8 cellular contexts compared by ENCODE assay signal in genomic region chr16:88456356-88457292, GRCh38. TPM values are rescaled to one million over a fixed set of nuclear protein-coding genes. Genes with fewer than 3 reads are reported as not detected.
DNase-seq lines count a peak whose midpoint lies in the region; ATAC-seq, FAIRE-seq and TF ChIP-seq lines count a peak whose summit lies in the region.

No MANE protein-coding gene starts in this region.

- no peaks in the 10 kb centered on the region for H3K9me3 Mint-ChIP-seq in neural progenitor cell

- H3K4me3 Mint-ChIP-seq in neural progenitor cell: peak overlapping the region; percentile 85

- H4K20me1 ChIP-seq in GM12878 (ENCODE audit: control insufficient read depth, insufficient read depth): no peaks in the 10 kb centered on the region
- peaks cover 32% of the 10 kb centered on the region for H4K20me1 ChIP-seq in neural progenitor cell (ENCODE audit: low read depth)

- BruUV-seq in GM12878 (replicated peaks; lab: Mats Ljungman, UMichigan): TSS peak; percentile 46

- TF ChIP-seq EP300 in GM12878 (IDR thresholded peaks at IDR 0.05; ENCODE audit: borderline replicate concordance in 1 of 2, control insufficient read depth in 1 of 2, low read depth in 2 of 2, low read length in 2 of 2): 0 out of 4 replicates have a peak, but pooled peaks of 1 of the 2 experiments have one; percentile 8

- peaks cover 20% of the 10 kb centered on the region for H3F3A ChIP-seq in neural progenitor cell (ENCODE audit: low read depth)

- TF ChIP-seq POLR2A in GM12878 (IDR thresholded peaks at IDR 0.05; ENCODE audit: low read depth, low read length): no peak

- intact Hi-C loops in GM12878 (cut with micrococcal nuclease; ENCODE audit: unreplicated experiment): loop anchor here (10.0 kb wide), 1 partner anchor 1072 kb away; the partner anchor contains the start of gene FBXO31

- H3K9me3 ChIP-seq in GM12878 (replicated peaks; ENCODE audit: control insufficient read depth, insufficient read depth, low read length) (no peaks in the 10 kb centered on the region), neural progenitor cell (ENCODE audit: low read depth) (no peaks in the 10 kb centered on the region)

- DNase-seq in Daoy (ENCODE audit: low read depth) (peak; percentile 29), SW480 (ENCODE audit: low spot score) (peak; percentile 80), GM12878 (ENCODE audit: low read depth, low spot score) (no peak), neural progenitor cell (ENCODE audit: low spot score) (no peak)

- no peak for FAIRE-seq in GM12878 (lab: Jason Lieb, UNC)

- peaks cover 17% of the 10 kb centered on the region for H3K4me1 Mint-ChIP-seq in neural progenitor cell

- 22% methylated on average over 14 of the region's 14 CpGs for WGBS in GM12878 (ENCODE audit: insufficient coverage, insufficient replicate concordance, low lambda C conversion rate, missing lambda C conversion rate)
- WGBS in urinary bladder: 89% methylated on average over 14 of the region's 14 CpGs

- in situ Hi-C loops in GM12878 (cut with MboI): loop anchor here (5.0 to 10.0 kb wide), 2 partner anchors 76 to 328 kb away; partner anchors contain the start of gene PIEZO1

- ATAC-seq in GM12878 (no peak), GM21528 (IDR thresholded peaks at IDR 0.05; ENCODE audit: low FRiP score, unreplicated experiment) (no peak), HG03108 (IDR thresholded peaks at IDR 0.05; ENCODE audit: unreplicated experiment) (no peak), GM21723 (IDR thresholded peaks at IDR 0.05; ENCODE audit: unreplicated experiment) (no peak)

- POLR2A ChIA-PET in GM12878 (lab: Charles Lee): interaction anchor here (1.3 to 1.5 kb wide), 2 partner anchors 10 to 11 kb away, joined by 5 to 6 read pairs; no protein-coding TSS in a partner anchor

- H3K4me2 ChIP-seq in GM12878 (ENCODE audit: control insufficient read depth, insufficient read depth) (peak overlapping the region; percentile 95), neural progenitor cell (peak overlapping the region; percentile 87)

- H3K27ac Mint-ChIP-seq in neural progenitor cell: no peak overlapping the region

- no peaks in the 10 kb centered on the region for H3K36me3 Mint-ChIP-seq in neural progenitor cell

- RAD21 ChIA-PET in GM12878 (lab: Charles Lee; ENCODE audit: unreplicated experiment): no interaction called here

- H3K27ac ChIP-seq in GM12878 (ENCODE audit: control insufficient read depth, insufficient read depth) (peak overlapping the region; percentile 92), neural progenitor cell (no peak overlapping the region), urinary bladder (ENCODE audit: low read depth) (no peak overlapping the region)

- H3K79me2 ChIP-seq in GM12878 (ENCODE audit: control insufficient read depth, insufficient read depth, low read length) (peaks cover 24% of the 10 kb centered on the region), neural progenitor cell (ENCODE audit: low read depth) (no peaks in the 10 kb centered on the region)

- TF ChIP-seq CTCF in GM12878 (IDR thresholded peaks at IDR 0.05 in 2 of 3, conservative IDR thresholded peaks at IDR 0.05 in 1 of 3; ENCODE audit: control insufficient read depth in 2 of 3, extremely low read depth in 1 of 3, insufficient read depth in 1 of 3, low read depth in 3 of 3, low read length in 3 of 3): no peak; a peak in 1 of 6 replicates
- no peak for TF ChIP-seq CTCF in neural progenitor cell (IDR thresholded peaks at IDR 0.05)

- no peaks in the 10 kb centered on the region for H3K36me3 ChIP-seq in GM12878 (ENCODE audit: control insufficient read depth in 2 of 2, insufficient read depth in 2 of 2, low read length in 1 of 2)
- no peaks in the 10 kb centered on the region for H3K36me3 ChIP-seq in neural progenitor cell
- H3K36me3 ChIP-seq in urinary bladder (ENCODE audit: insufficient read depth): no peaks in the 10 kb centered on the region

- CTCF ChIA-PET in GM12878 (lab: Yijun Ruan, JAX): interaction anchor here (1.0 to 1.8 kb wide), 2 partner anchors 10 kb away, joined by 6 to 8 read pairs; no protein-coding TSS in a partner anchor

- H3K4me1 ChIP-seq in GM12878 (ENCODE audit: control insufficient read depth, insufficient read depth, low read length): peaks cover 20% of the 10 kb centered on the region
- peaks cover 22% of the 10 kb centered on the region for H3K4me1 ChIP-seq in neural progenitor cell
- H3K4me1 ChIP-seq in urinary bladder (ENCODE audit: insufficient read depth): no peaks in the 10 kb centered on the region

- TF ChIP-seq RAD21 in GM12878 (IDR thresholded peaks at IDR 0.05; ENCODE audit: insufficient read depth, low read depth, low read length): no peak

- no peak overlapping the region; the same call in 1 of the 2 replicates for H2AFZ ChIP-seq in GM12878 (ENCODE audit: control insufficient read depth, low read depth, low read length)
- H2AFZ ChIP-seq in neural progenitor cell (replicated peaks): no peak overlapping the region

- peaks cover 0 to 2% of the 10 kb centered on the region in 2 experiments; a peak in 1 of 4 replicates for H3K27me3 ChIP-seq in GM12878 (replicated peaks in 1 of 2; ENCODE audit: control insufficient read depth in 2 of 2, insufficient read depth in 2 of 2, low read length in 1 of 2)
- peaks cover 58% of the 10 kb centered on the region for H3K27me3 ChIP-seq in neural progenitor cell

- peak overlapping the region; percentile 92 for H3K9ac ChIP-seq in GM12878 (ENCODE audit: control insufficient read depth, insufficient read depth, low read length)
- no peak overlapping the region for H3K9ac ChIP-seq in neural progenitor cell

- H3K27me3 Mint-ChIP-seq in neural progenitor cell (ENCODE audit: insufficient read depth, low read depth): peaks cover 13% of the 10 kb centered on the region

- H3K4me3 ChIP-seq in GM12878 (peak overlapping the region; percentile 86), neural progenitor cell (peak overlapping the region; percentile 57), urinary bladder (ENCODE audit: low read depth, low read length) (peak overlapping the region; percentile 58)

- SMC1A ChIA-PET in GM12878 (lab: Charles Lee; ENCODE audit: uncharacterized antibody, unreplicated experiment): no interaction called here

TF ChIP-seq in GM12878, 131 proteins besides CTCF, POLR2A, EP300 and RAD21 (continues in another document):
- TF ChIP-seq, protein P1, sequence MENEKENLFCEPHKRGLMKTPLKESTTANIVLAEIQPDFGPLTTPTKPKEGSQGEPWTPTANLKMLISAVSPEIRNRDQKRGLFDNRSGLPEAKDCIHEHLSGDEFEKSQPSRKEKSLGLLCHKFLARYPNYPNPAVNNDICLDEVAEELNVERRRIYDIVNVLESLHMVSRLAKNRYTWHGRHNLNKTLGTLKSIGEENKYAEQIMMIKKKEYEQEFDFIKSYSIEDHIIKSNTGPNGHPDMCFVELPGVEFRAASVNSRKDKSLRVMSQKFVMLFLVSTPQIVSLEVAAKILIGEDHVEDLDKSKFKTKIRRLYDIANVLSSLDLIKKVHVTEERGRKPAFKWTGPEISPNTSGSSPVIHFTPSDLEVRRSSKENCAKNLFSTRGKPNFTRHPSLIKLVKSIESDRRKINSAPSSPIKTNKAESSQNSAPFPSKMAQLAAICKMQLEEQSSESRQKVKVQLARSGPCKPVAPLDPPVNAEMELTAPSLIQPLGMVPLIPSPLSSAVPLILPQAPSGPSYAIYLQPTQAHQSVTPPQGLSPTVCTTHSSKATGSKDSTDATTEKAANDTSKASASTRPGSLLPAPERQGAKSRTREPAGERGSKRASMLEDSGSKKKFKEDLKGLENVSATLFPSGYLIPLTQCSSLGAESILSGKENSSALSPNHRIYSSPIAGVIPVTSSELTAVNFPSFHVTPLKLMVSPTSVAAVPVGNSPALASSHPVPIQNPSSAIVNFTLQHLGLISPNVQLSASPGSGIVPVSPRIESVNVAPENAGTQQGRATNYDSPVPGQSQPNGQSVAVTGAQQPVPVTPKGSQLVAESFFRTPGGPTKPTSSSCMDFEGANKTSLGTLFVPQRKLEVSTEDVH (IDR thresholded peaks at IDR 0.05; ENCODE audit: low read depth, partially characterized antibody): no peak
- no peak for TF ChIP-seq SUPT20H (IDR thresholded peaks at IDR 0.05; ENCODE audit: borderline replicate concordance, control insufficient read depth, low read depth, low read length)

RNA-seq across cellular contexts. Expression of gene ZFPM1, which starts 3.5 kb away (rescaled TPM):
- 0.30 and 0.40 TPM in 2 replicates for total RNA-seq in Daoy (2014; rRNA removed; shearing (Covaris generic))
- 5.8 and 7.0 TPM in 2 replicates for total RNA-seq in GM12878 (2013; cell fraction: nucleolus; rRNA removed)
- total RNA-seq in GM12878 (2014; rRNA removed) (0.82 and 1.1 TPM in 2 replicates), GM12878 (2014; rRNA removed; fragmentation: Illumina TruSeq; extraction: Trizol) (0.23 and 0.36 TPM in 2 replicates), GM12878 (2021) (4.0 and 5.1 TPM in 2 replicates), neural progenitor cell (ENCODE audit: low replicate concordance) (0.36 and 0.96 TPM in 2 replicates), urinary bladder (2.7 TPM)
- 0.13 TPM for polyA plus RNA-seq in GM12878 (2011; ENCODE audit: low read depth)
- polyA plus RNA-seq in GM12878 (2011; rRNA removed) (0.13 and 0.46 TPM in 2 replicates), GM12878 (2014; fragmentation: Illumina TruSeq; extraction: Trizol) (0.24 TPM in 1 of 2 replicates, not detected in the other), GM12878 (2014; fragmentation: Nextera tagmentation; extraction: Ambion mirVana) (under 1 TPM; 0.02 to 0.03 TPM), GM12878 (2014; rRNA removed) (1.2 and 1.5 TPM in 2 replicates), GM12878 (2016; fragmentation: Nextera tagmentation; extraction: Ambion mirVana) (under 1 TPM; 0.03 to 0.09 TPM), urinary bladder (2.1 TPM)
- 0.34 and 0.69 TPM in 2 replicates for polyA plus RNA-seq in GM12878 (2011; cell fraction: cytosol; rRNA removed)
- 2.9 and 5.4 TPM in 2 replicates for polyA plus RNA-seq in GM12878 (2011; cell fraction: nucleus; rRNA removed)
- 1.7 and 1.8 TPM in 2 replicates for polyA plus RNA-seq in GM12878 (2012)
- polyA minus RNA-seq in GM12878 (2011; rRNA and poly(A)+ RNA removed): 0.51 and 1.3 TPM in 2 replicates
- 1.2 and 2.1 TPM in 2 replicates for polyA minus RNA-seq in GM12878 (2011; cell fraction: cytosol; rRNA and poly(A)+ RNA removed)
- polyA minus RNA-seq in GM12878 (2011; cell fraction: nucleus; rRNA and poly(A)+ RNA removed): 1.2 and 5.1 TPM in 2 replicates

Comparison
In these comparisons a context has a peak if more than half of its experiments do, and no peak if none do; other contexts are left out.
1. DNase-seq: peak in Daoy (single experiment) and SW480 (single experiment); none in GM12878 (single experiment) and neural progenitor cell (single experiment).
2. Peak in every context shown above with its lines, with median percentiles within 50 percentile points of each other: H3K4me3 ChIP-seq.